21 cellular contexts compared by ENCODE assay signal in genomic region chr10:116685807-116686206, GRCh38. TPM values are rescaled to one million over a fixed set of nuclear protein-coding genes. Genes with fewer than 3 reads are reported as not detected.
DNase-seq lines count a peak whose midpoint lies in the region; ATAC-seq and TF ChIP-seq lines count a peak whose summit lies in the region.
"Had no signal": no experiment of that assay in that cellular context is flagged by ENCODE, and none has a peak within 500 bp of the region (broad histone marks: within the 10 kb centered on the region; RNA-seq: fewer than 3 reads in every experiment).

No MANE protein-coding gene starts in this region.

- peak; percentile 53 for DNase-seq in Right ventricle myocardium inferior (ENCODE audit: missing footprints)
- no peak for DNase-seq in Right ventricle myocardium superior
- DNase-seq in posterior vena cava (ENCODE audit: low spot score) = peak; percentile 36
- no peak for DNase-seq in breast epithelium (ENCODE audit: low spot score in 2 of 2)
- DNase-seq in Caco-2 = no peak
- DNase-seq: AML-193; CD4-positive, alpha-beta T cell; CD8-positive, alpha-beta T cell; DMS 273 treated with DMSO at 0.1 percent for 48 hours; DMS153; DMS53; DMS79; DND-41; EL; GDM1 had no signal

- TF ChIP-seq CTCF in breast epithelium (IDR thresholded peaks at IDR 0.05) = no peak
- TF ChIP-seq CTCF in Caco-2 (IDR thresholded peaks at IDR 0.05; ENCODE audit: insufficient read depth in 1 of 2, low read depth in 1 of 2, low read length in 1 of 2, severe bottlenecking in 1 of 2, unreplicated experiment in 1 of 2) = no peak

- peaks cover 6% of the 10 kb centered on the region for H3K36me3 Mint-ChIP-seq in Caco-2 (ENCODE audit: insufficient read depth, unreplicated experiment)
- H3K36me3 Mint-ChIP-seq: CD8-positive, alpha-beta T cell had no signal

- no TSS peak for BruUV-seq in Caco-2 (replicated peaks; lab: Mats Ljungman, UMichigan)

- H3K9me3 ChIP-seq in breast epithelium = no peaks in the 10 kb centered on the region
- H3K9me3 ChIP-seq in Caco-2 = no peaks in the 10 kb centered on the region
- H3K9me3 ChIP-seq: A549; BLaER1 treated with 17β-estradiol and CSF1 and Interleukin-3, amounts not matched to agents 10 nM and 100 nM had no signal

- POLR2A ChIA-PET in Caco-2 (lab: Charles Lee) = no interaction called here

- H3K4me3 ChIP-seq in breast epithelium (no peak overlapping the region), Caco-2 (ENCODE audit: low read depth, low read length) (no peak overlapping the region)
- H3K4me3 ChIP-seq: A549; BLaER1 treated with 17β-estradiol and CSF1 and Interleukin-3, amounts not matched to agents 10 nM and 100 nM; GM12878 had no signal

- no peak overlapping the region for H3K27ac ChIP-seq in breast epithelium
- H3K27ac ChIP-seq: 22Rv1; A549; BLaER1 treated with 17β-estradiol and CSF1 and Interleukin-3, amounts not matched to agents 10 nM and 100 nM; C4-2B had no signal

- H3K27me3 Mint-ChIP-seq in Caco-2 (ENCODE audit: insufficient read depth, unreplicated experiment) = no peaks in the 10 kb centered on the region

- no peaks in the 10 kb centered on the region for H3K4me1 Mint-ChIP-seq in Caco-2 (ENCODE audit: low read depth, unreplicated experiment)
- H3K4me1 Mint-ChIP-seq: B cell had no signal

- H3K4me1 ChIP-seq in breast epithelium (peaks cover 0 to 7% of the 10 kb centered on the region in 2 donors), Caco-2 (no peaks in the 10 kb centered on the region)
- H3K4me1 ChIP-seq: A549 had no signal

- intact Hi-C loops in Right ventricle myocardium inferior (cut with DNase I) = no loop called here
- intact Hi-C loops in Right ventricle myocardium superior (cut with DNase I) = no loop called here
- intact Hi-C loops in posterior vena cava (cut with DNase I) = loop anchor here (10.0 kb wide), 2 partner anchors 59 to 489 kb away; partner anchors contain the start of gene HSPA12A (in 1 of the 2)
- intact Hi-C loops in breast epithelium (cut with DNase I; ENCODE audit: low total_unique reads) = no loop called here
- intact Hi-C loops in Caco-2 (cut with micrococcal nuclease; ENCODE audit: unreplicated experiment) = no loop called here

- H3K36me3 ChIP-seq in breast epithelium (no peaks in the 10 kb centered on the region), Caco-2 (ENCODE audit: control insufficient read depth, insufficient read depth, low read length) (no peaks in the 10 kb centered on the region; the same call in 1 of the 2 replicates)
- H3K36me3 ChIP-seq: BLaER1 treated with 17β-estradiol and CSF1 and Interleukin-3, amounts not matched to agents 10 nM and 100 nM had no signal

- no peak for TF ChIP-seq POLR2A in breast epithelium (IDR thresholded peaks at IDR 0.05)

- no peak for ATAC-seq in Right ventricle myocardium inferior
- ATAC-seq in Right ventricle myocardium superior (ENCODE audit: poor library complexity) = no peak
- ATAC-seq: A549; CD8-positive, alpha-beta T cell; GM12878 had no signal

- CTCF ChIA-PET in Caco-2 (lab: Charles Lee) = no interaction called here

- no peak overlapping the region for H3K27ac Mint-ChIP-seq in Caco-2 (ENCODE audit: unreplicated experiment)
- H3K27ac Mint-ChIP-seq: B cell; CD4-positive, alpha-beta T cell; CD8-positive, alpha-beta T cell had no signal

- H3K27me3 ChIP-seq in breast epithelium (no peaks in the 10 kb centered on the region), Caco-2 (replicated peaks; ENCODE audit: control insufficient read depth, insufficient read depth, low read length) (no peaks in the 10 kb centered on the region)
- H3K27me3 ChIP-seq: BLaER1 treated with 17β-estradiol and CSF1 and Interleukin-3, amounts not matched to agents 10 nM and 100 nM had no signal

- H3K4me3 Mint-ChIP-seq in Caco-2 (ENCODE audit: unreplicated experiment) = no peak overlapping the region
- H3K4me3 Mint-ChIP-seq: B cell; CD4-positive, alpha-beta T cell; CD8-positive, alpha-beta T cell had no signal

- no peaks in the 10 kb centered on the region for H3K9me3 Mint-ChIP-seq in Caco-2 (ENCODE audit: unreplicated experiment)
- H3K9me3 Mint-ChIP-seq: CD4-positive, alpha-beta T cell; CD8-positive, alpha-beta T cell had no signal

RNA-seq across cellular contexts. Expression of gene HSPA12A, which starts 56.6 kb away (rescaled TPM):
- total RNA-seq in Right ventricle myocardium inferior = 20.8 TPM
- 15.9 TPM for total RNA-seq in Right ventricle myocardium superior
- total RNA-seq in posterior vena cava = 10 to 100 TPM; 20.5 to 20.8 TPM
- 10 to 100 TPM; 13.2 to 23.6 (median 14.2) TPM for total RNA-seq in breast epithelium
- 22.9 and 27.0 TPM in 2 replicates for total RNA-seq in Caco-2 (2022)

Comparison
In these comparisons a context has a peak if more than half of its experiments do, and no peak if none do; other contexts are left out.
1. DNase-seq: peak in Right ventricle myocardium inferior (single experiment) and posterior vena cava (single experiment); none in Right ventricle myocardium superior (single experiment), breast epithelium (0 of 2) and Caco-2 (0 of 2).
2. intact Hi-C loops: an anchor here in posterior vena cava (10.0 kb wide); none called in Right ventricle myocardium inferior, Right ventricle myocardium superior, breast epithelium and Caco-2.